ENCODE assay signal across 2 cellular contexts in the genomic region with DNA sequence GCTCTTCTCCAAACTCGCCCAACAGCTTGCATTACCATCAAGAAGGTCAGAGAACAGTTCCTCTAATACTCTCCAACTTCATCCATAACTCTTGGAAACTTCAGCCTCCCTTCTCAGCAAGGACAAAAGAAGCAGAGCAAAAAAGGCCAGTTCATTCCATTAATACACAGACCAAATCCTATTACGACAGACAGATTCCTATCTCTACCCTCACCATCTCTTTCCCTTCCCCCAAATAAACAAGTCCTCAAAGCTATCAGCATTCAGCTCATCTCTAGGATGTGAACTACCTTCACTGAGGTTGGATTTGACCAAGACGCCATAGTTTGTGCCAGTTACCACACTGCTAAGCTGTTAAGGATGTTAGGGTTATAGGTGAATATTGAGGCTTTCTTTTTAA.
TF ChIP-seq lines count a peak whose summit lies in the region.

No MANE protein-coding gene starts in this region.

TF ChIP-seq in GM23338, 12 proteins besides CTCF, POLR2A, EP300 and RAD21 (continues in another document):
- TF ChIP-seq STAT1 (IDR thresholded peaks at IDR 0.05; ENCODE audit: unreplicated experiment) (no peak), NANOG (IDR thresholded peaks at IDR 0.05; ENCODE audit: borderline replicate concordance) (no peak), ZNF331 (CRISPR knock-in tag; IDR thresholded peaks at IDR 0.05; ENCODE audit: low read depth) (no peak), ZNF114 (CRISPR knock-in tag; IDR thresholded peaks at IDR 0.05) (no peak), EZH2 (IDR thresholded peaks at IDR 0.05; ENCODE audit: low read depth, unreplicated experiment) (no peak), JUNB (IDR thresholded peaks at IDR 0.05; ENCODE audit: unreplicated experiment) (no peak), POLR2AphosphoS5 (IDR thresholded peaks at IDR 0.05; ENCODE audit: low read depth) (no peak), REST (IDR thresholded peaks at IDR 0.05; ENCODE audit: unreplicated experiment) (no peak)
- TF ChIP-seq, protein P1, sequence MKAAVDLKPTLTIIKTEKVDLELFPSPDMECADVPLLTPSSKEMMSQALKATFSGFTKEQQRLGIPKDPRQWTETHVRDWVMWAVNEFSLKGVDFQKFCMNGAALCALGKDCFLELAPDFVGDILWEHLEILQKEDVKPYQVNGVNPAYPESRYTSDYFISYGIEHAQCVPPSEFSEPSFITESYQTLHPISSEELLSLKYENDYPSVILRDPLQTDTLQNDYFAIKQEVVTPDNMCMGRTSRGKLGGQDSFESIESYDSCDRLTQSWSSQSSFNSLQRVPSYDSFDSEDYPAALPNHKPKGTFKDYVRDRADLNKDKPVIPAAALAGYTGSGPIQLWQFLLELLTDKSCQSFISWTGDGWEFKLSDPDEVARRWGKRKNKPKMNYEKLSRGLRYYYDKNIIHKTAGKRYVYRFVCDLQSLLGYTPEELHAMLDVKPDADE (IDR thresholded peaks at IDR 0.05): no peak
- TF ChIP-seq, protein P2, sequence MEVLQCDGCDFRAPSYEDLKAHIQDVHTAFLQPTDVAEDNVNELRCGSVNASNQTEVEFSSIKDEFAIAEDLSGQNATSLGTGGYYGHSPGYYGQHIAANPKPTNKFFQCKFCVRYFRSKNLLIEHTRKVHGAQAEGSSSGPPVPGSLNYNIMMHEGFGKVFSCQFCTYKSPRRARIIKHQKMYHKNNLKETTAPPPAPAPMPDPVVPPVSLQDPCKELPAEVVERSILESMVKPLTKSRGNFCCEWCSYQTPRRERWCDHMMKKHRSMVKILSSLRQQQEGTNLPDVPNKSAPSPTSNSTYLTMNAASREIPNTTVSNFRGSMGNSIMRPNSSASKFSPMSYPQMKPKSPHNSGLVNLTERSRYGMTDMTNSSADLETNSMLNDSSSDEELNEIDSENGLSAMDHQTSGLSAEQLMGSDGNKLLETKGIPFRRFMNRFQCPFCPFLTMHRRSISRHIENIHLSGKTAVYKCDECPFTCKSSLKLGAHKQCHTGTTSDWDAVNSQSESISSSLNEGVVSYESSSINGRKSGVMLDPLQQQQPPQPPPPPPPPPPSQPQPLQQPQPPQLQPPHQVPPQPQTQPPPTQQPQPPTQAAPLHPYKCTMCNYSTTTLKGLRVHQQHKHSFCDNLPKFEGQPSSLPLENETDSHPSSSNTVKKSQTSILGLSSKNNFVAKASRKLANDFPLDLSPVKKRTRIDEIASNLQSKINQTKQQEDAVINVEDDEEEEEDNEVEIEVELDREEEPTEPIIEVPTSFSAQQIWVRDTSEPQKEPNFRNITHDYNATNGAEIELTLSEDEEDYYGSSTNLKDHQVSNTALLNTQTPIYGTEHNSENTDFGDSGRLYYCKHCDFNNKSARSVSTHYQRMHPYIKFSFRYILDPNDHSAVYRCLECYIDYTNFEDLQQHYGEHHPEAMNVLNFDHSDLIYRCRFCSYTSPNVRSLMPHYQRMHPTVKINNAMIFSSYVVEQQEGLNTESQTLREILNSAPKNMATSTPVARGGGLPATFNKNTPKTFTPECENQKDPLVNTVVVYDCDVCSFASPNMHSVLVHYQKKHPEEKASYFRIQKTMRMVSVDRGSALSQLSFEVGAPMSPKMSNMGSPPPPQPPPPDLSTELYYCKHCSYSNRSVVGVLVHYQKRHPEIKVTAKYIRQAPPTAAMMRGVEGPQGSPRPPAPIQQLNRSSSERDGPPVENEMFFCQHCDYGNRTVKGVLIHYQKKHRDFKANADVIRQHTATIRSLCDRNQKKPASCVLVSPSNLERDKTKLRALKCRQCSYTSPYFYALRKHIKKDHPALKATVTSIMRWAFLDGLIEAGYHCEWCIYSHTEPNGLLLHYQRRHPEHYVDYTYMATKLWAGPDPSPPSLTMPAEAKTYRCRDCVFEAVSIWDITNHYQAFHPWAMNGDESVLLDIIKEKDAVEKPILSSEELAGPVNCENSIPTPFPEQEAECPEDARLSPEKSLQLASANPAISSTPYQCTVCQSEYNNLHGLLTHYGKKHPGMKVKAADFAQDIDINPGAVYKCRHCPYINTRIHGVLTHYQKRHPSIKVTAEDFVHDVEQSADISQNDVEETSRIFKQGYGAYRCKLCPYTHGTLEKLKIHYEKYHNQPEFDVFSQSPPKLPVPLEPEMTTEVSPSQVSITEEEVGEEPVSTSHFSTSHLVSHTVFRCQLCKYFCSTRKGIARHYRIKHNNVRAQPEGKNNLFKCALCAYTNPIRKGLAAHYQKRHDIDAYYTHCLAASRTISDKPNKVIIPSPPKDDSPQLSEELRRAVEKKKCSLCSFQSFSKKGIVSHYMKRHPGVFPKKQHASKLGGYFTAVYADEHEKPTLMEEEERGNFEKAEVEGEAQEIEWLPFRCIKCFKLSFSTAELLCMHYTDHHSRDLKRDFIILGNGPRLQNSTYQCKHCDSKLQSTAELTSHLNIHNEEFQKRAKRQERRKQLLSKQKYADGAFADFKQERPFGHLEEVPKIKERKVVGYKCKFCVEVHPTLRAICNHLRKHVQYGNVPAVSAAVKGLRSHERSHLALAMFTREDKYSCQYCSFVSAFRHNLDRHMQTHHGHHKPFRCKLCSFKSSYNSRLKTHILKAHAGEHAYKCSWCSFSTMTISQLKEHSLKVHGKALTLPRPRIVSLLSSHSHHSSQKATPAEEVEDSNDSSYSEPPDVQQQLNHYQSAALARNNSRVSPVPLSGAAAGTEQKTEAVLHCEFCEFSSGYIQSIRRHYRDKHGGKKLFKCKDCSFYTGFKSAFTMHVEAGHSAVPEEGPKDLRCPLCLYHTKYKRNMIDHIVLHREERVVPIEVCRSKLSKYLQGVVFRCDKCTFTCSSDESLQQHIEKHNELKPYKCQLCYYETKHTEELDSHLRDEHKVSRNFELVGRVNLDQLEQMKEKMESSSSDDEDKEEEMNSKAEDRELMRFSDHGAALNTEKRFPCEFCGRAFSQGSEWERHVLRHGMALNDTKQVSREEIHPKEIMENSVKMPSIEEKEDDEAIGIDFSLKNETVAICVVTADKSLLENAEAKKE (CRISPR knock-in tag; IDR thresholded peaks at IDR 0.05): no peak

TF ChIP-seq in GM12878, 131 proteins besides CTCF, POLR2A, EP300 and RAD21:
- TF ChIP-seq POLR2AphosphoS5 (IDR thresholded peaks at IDR 0.05; ENCODE audit: low read length) (peak; percentile 39; the same call in 1 of the 2 replicates), POLR2AphosphoS2 (IDR thresholded peaks at IDR 0.05; ENCODE audit: low read depth, low read length) (0 out of 2 replicates have a peak, but pooled peaks have one; percentile 40), SMC3 (IDR thresholded peaks at IDR 0.05; ENCODE audit: borderline replicate concordance, low read length) (no peak)
